Comparison of ENCODE assay signal across 1 cellular context in genomic region chr13:80665792-80666333, GRCh38.
TF ChIP-seq lines count a peak whose summit lies in the region.

No MANE protein-coding gene starts in this region.

TF ChIP-seq in GM23338, 12 proteins besides CTCF, POLR2A, EP300 and RAD21 (continued from another document):
- TF ChIP-seq, protein P1, sequence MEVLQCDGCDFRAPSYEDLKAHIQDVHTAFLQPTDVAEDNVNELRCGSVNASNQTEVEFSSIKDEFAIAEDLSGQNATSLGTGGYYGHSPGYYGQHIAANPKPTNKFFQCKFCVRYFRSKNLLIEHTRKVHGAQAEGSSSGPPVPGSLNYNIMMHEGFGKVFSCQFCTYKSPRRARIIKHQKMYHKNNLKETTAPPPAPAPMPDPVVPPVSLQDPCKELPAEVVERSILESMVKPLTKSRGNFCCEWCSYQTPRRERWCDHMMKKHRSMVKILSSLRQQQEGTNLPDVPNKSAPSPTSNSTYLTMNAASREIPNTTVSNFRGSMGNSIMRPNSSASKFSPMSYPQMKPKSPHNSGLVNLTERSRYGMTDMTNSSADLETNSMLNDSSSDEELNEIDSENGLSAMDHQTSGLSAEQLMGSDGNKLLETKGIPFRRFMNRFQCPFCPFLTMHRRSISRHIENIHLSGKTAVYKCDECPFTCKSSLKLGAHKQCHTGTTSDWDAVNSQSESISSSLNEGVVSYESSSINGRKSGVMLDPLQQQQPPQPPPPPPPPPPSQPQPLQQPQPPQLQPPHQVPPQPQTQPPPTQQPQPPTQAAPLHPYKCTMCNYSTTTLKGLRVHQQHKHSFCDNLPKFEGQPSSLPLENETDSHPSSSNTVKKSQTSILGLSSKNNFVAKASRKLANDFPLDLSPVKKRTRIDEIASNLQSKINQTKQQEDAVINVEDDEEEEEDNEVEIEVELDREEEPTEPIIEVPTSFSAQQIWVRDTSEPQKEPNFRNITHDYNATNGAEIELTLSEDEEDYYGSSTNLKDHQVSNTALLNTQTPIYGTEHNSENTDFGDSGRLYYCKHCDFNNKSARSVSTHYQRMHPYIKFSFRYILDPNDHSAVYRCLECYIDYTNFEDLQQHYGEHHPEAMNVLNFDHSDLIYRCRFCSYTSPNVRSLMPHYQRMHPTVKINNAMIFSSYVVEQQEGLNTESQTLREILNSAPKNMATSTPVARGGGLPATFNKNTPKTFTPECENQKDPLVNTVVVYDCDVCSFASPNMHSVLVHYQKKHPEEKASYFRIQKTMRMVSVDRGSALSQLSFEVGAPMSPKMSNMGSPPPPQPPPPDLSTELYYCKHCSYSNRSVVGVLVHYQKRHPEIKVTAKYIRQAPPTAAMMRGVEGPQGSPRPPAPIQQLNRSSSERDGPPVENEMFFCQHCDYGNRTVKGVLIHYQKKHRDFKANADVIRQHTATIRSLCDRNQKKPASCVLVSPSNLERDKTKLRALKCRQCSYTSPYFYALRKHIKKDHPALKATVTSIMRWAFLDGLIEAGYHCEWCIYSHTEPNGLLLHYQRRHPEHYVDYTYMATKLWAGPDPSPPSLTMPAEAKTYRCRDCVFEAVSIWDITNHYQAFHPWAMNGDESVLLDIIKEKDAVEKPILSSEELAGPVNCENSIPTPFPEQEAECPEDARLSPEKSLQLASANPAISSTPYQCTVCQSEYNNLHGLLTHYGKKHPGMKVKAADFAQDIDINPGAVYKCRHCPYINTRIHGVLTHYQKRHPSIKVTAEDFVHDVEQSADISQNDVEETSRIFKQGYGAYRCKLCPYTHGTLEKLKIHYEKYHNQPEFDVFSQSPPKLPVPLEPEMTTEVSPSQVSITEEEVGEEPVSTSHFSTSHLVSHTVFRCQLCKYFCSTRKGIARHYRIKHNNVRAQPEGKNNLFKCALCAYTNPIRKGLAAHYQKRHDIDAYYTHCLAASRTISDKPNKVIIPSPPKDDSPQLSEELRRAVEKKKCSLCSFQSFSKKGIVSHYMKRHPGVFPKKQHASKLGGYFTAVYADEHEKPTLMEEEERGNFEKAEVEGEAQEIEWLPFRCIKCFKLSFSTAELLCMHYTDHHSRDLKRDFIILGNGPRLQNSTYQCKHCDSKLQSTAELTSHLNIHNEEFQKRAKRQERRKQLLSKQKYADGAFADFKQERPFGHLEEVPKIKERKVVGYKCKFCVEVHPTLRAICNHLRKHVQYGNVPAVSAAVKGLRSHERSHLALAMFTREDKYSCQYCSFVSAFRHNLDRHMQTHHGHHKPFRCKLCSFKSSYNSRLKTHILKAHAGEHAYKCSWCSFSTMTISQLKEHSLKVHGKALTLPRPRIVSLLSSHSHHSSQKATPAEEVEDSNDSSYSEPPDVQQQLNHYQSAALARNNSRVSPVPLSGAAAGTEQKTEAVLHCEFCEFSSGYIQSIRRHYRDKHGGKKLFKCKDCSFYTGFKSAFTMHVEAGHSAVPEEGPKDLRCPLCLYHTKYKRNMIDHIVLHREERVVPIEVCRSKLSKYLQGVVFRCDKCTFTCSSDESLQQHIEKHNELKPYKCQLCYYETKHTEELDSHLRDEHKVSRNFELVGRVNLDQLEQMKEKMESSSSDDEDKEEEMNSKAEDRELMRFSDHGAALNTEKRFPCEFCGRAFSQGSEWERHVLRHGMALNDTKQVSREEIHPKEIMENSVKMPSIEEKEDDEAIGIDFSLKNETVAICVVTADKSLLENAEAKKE (CRISPR knock-in tag; IDR thresholded peaks at IDR 0.05): no peak
- no peak for TF ChIP-seq POLR2AphosphoS5 (IDR thresholded peaks at IDR 0.05; ENCODE audit: low read depth)
- no peak for TF ChIP-seq EZH2 (IDR thresholded peaks at IDR 0.05; ENCODE audit: low read depth, unreplicated experiment)
- no peak for TF ChIP-seq ZNF331 (CRISPR knock-in tag; IDR thresholded peaks at IDR 0.05; ENCODE audit: low read depth)
- no peak for TF ChIP-seq ETS1 (IDR thresholded peaks at IDR 0.05)
- no peak for TF ChIP-seq STAT1 (IDR thresholded peaks at IDR 0.05; ENCODE audit: unreplicated experiment)
- no peak for TF ChIP-seq JUNB (IDR thresholded peaks at IDR 0.05; ENCODE audit: unreplicated experiment)
- TF ChIP-seq CREB1 (CRISPR knock-in tag; IDR thresholded peaks at IDR 0.05; ENCODE audit: low read depth): no peak
- no peak for TF ChIP-seq EZH2phosphoT487 (IDR thresholded peaks at IDR 0.05; ENCODE audit: unreplicated experiment)
